Comparison of ENCODE assay signal across 24 cellular contexts in the genomic region with DNA sequence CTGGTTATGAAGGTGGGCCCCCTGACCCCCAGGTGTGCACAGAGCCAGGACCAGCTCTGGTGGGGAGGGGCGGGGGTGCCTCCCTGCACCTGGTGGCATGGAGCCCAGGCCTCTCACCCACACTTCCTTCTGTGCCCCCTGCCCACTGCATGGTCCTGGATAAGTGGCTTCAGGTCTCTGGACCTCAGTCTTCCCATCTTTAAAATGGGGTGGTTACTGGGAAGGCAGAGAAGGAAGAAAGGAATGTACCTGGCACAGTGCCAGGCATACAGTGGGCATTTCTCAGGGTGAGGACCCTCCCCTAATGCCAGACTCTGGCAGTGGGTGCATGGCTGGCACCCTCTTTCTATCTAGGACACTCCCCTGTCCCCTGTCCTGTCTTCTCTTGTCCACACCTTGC. TPM values are rescaled to one million over a fixed set of nuclear protein-coding genes. Genes with fewer than 3 reads are reported as not detected.
"Had no signal": no experiment of that assay in that cellular context is flagged by ENCODE, and none has a peak within 500 bp of the region (broad histone marks: within the 10 kb centered on the region; RNA-seq: fewer than 3 reads in every experiment).

No MANE protein-coding gene starts in this region.

- H3K9ac ChIP-seq: KMS-11, SK-N-SH had no signal

- H3K9me3 ChIP-seq: SK-N-SH had no signal

- H3K27ac ChIP-seq: HL-60, KMS-11 had no signal

- FAIRE-seq: HTR-8/SVneo, RCC 7860 had no signal

- DNase-seq: Kasumi-1, MM.1S, NCI-H1092 treated with DMSO at 0.1 percent for 48 hours, NCI-H1436, NCI-H187, NCI-H2029, NCI-H2081 treated with DMSO at 0.1 percent for 48 hours, NCI-H2171, NCI-H226, NCI-H446, NCI-H510A, NCI-H524 treated with DMSO at 0.1 percent for 48 hours, NCI-H69, NCI-H774, RPMI8226, SHP77, SK-N-SH, SW 1271 had no signal

- H3K4me2 ChIP-seq: KMS-11, SK-N-SH had no signal

RNA-seq across cellular contexts. Expression of a gene that starts 7.5 kb away (rescaled TPM):
- total RNA-seq: SK-MEL-5 had no signal

RNA-seq across cellular contexts. Expression of a gene that starts 25.3 kb away (rescaled TPM):
- total RNA-seq: M059J, SK-MEL-5 had no signal
- polyA plus RNA-seq: SK-N-SH had no signal
